ENCODE assay signal across 15 cellular contexts in genomic region chr22:35973388-35973787, GRCh38. TPM values are rescaled to one million over a fixed set of nuclear protein-coding genes. Genes with fewer than 3 reads are reported as not detected.
DNase-seq lines count a peak whose midpoint lies in the region; ATAC-seq and TF ChIP-seq lines count a peak whose summit lies in the region.
"Had no signal": no experiment of that assay in that cellular context is flagged by ENCODE, and none has a peak within 500 bp of the region (broad histone marks: within the 10 kb centered on the region; RNA-seq: fewer than 3 reads in every experiment).

No MANE protein-coding gene starts in this region.

- H3K27ac ChIP-seq in breast epithelium (peak overlapping the region; percentile 89 to 94), mammary epithelial cell (ENCODE audit: insufficient read depth, low read depth, low read length) (no peak overlapping the region), trophoblast cell (ENCODE audit: low read depth, low read length) (peak overlapping the region; percentile 46), urinary bladder (ENCODE audit: low read depth) (peak overlapping the region; percentile 71)
- H3K27ac ChIP-seq: colonic mucosa, neutrophil had no signal

- peak overlapping the region; percentile 45 for H4K91ac ChIP-seq in trophoblast cell (ENCODE audit: low read depth, low read length)

- peak overlapping the region; percentile 20 for H3K14ac ChIP-seq in trophoblast cell (ENCODE audit: low read length)

- peak overlapping the region; percentile 94 for H3K27ac Mint-ChIP-seq in glutamatergic neuron (ENCODE audit: unreplicated experiment)
- H3K27ac Mint-ChIP-seq: activated naive CD4-positive, alpha-beta T cell treated with anti-CD3 and anti-CD28 coated beads for 36 hours; stimulated activated naive B cell treated with anti-CD40 and anti-IgM and Interleukin-4, amounts not matched to agents 10 μg/mL and 1 μg/mL and 100 μg/mL, for 72 hours had no signal

- H3K4me3 ChIP-seq in breast epithelium = peak overlapping the region in 1 of 3 donors; percentile 21
- no peak overlapping the region for H3K4me3 ChIP-seq in mammary epithelial cell (replicated peaks in 1 of 3; ENCODE audit: insufficient read depth in 1 of 3, low read depth in 2 of 3, low read length in 3 of 3)
- H3K4me3 ChIP-seq in trophoblast cell (ENCODE audit: low read depth, low read length) = no peak overlapping the region
- H3K4me3 ChIP-seq in urinary bladder (ENCODE audit: low read depth, low read length) = no peak overlapping the region
- H3K4me3 ChIP-seq: colonic mucosa had no signal

- H3K36me3 ChIP-seq in breast epithelium (no peaks in the 10 kb centered on the region), mammary epithelial cell (ENCODE audit: insufficient read depth, low read length) (no peaks in the 10 kb centered on the region), trophoblast cell (ENCODE audit: control insufficient read depth in 1 of 2, insufficient read depth in 2 of 2, low read length in 2 of 2) (no peaks in the 10 kb centered on the region), urinary bladder (ENCODE audit: insufficient read depth) (no peaks in the 10 kb centered on the region)
- H3K36me3 ChIP-seq: colonic mucosa, neutrophil had no signal

- WGBS in mammary epithelial cell (ENCODE audit: low coverage, missing lambda C conversion rate) = 100% methylated on average over 1 of the region's 1 CpG
- WGBS in trophoblast cell (ENCODE audit: extremely low coverage, insufficient coverage, insufficient read length) = no CpG with 5 or more reads among the region's 1 CpG
- 94% methylated on average over 1 of the region's 1 CpG for WGBS in urinary bladder

- H3K4me2 ChIP-seq in mammary epithelial cell (ENCODE audit: insufficient read depth, low read depth, low read length) = no peak overlapping the region
- H3K4me2 ChIP-seq in trophoblast cell (ENCODE audit: low read length) = no peak overlapping the region

- no peak for ATAC-seq in HG03521 (IDR thresholded peaks at IDR 0.05; ENCODE audit: unreplicated experiment)
- ATAC-seq: stimulated activated naive B cell treated with anti-CD40 and anti-IgM and Interleukin-4, amounts not matched to agents 10 μg/mL and 1 μg/mL and 100 μg/mL, for 72 hours had no signal

- DNase-seq in breast epithelium (ENCODE audit: low spot score in 2 of 2) (no peak), mammary epithelial cell (no peak), glutamatergic neuron (no peak), trophoblast cell (peak; percentile 36 to 82), hepatic stellate cell (ENCODE audit: low spot score) (no peak), KBM-7 (no peak)
- DNase-seq: activated CD8-positive, alpha-beta memory T cell treated with anti-CD3 and anti-CD28 coated beads for 24 hours; activated naive CD4-positive, alpha-beta T cell treated with anti-CD3 and anti-CD28 coated beads for 36 hours; NCI-H1436 treated with DMSO at 0.1 percent for 48 hours; stimulated activated CD4-positive, alpha-beta T cell treated with anti-CD3 and anti-CD28 coated beads, Interleukin-4, amount 100 ng/mL, for 24 hours; stimulated activated naive B cell treated with anti-CD40 and anti-IgM and Interleukin-4, amounts not matched to agents 10 μg/mL and 1 μg/mL and 100 μg/mL, for 72 hours had no signal

- no peak overlapping the region for H3K4ac ChIP-seq in trophoblast cell (ENCODE audit: low read depth, low read length)

- H3K36me3 Mint-ChIP-seq in glutamatergic neuron (ENCODE audit: unreplicated experiment) = no peaks in the 10 kb centered on the region
- H3K36me3 Mint-ChIP-seq: stimulated activated naive B cell treated with anti-CD40 and anti-IgM and Interleukin-4, amounts not matched to agents 10 μg/mL and 1 μg/mL and 100 μg/mL, for 72 hours had no signal

- no peak overlapping the region for H2AK5ac ChIP-seq in trophoblast cell (ENCODE audit: low read length)

- H3K9ac ChIP-seq in mammary epithelial cell (ENCODE audit: insufficient read depth, low read length) (no peak overlapping the region), trophoblast cell (ENCODE audit: low read length) (no peak overlapping the region)

- CTCF ChIA-PET in mammary epithelial cell (lab: Charles Lee; ENCODE audit: low non-redundant PET) = no interaction called here

- no peak overlapping the region for H3K23ac ChIP-seq in trophoblast cell (ENCODE audit: low read length)

- peak overlapping the region; percentile 42 for H2BK5ac ChIP-seq in trophoblast cell (ENCODE audit: low read depth, low read length, poor library complexity)

- peaks cover 88% of the 10 kb centered on the region for H3K79me2 ChIP-seq in mammary epithelial cell (ENCODE audit: insufficient read depth, low read length)
- H3K79me2 ChIP-seq in trophoblast cell (ENCODE audit: control insufficient read depth, insufficient read depth, low read length, poor library complexity) = no peaks in the 10 kb centered on the region

- in situ Hi-C loops in mammary epithelial cell (cut with MboI; ENCODE audit: low sequenced_read_pairs in 2 of 2) (no loop called here), KBM-7 (cut with MboI; ENCODE audit: low pct_unique_long_range_greater_than_20kb, low sequenced_read_pairs) (no loop called here)

- no peak overlapping the region for H3K18ac ChIP-seq in trophoblast cell (ENCODE audit: low read length)

- H3K4me1 ChIP-seq in breast epithelium (peaks cover 18 to 19% of the 10 kb centered on the region in 2 donors), mammary epithelial cell (ENCODE audit: insufficient read depth, low read length) (peaks cover 21% of the 10 kb centered on the region), trophoblast cell (ENCODE audit: control insufficient read depth in 1 of 2, insufficient read depth in 2 of 2, low read length in 2 of 2) (peaks cover 4 to 20% of the 10 kb centered on the region in 2 experiments), urinary bladder (ENCODE audit: insufficient read depth) (peaks cover 3% of the 10 kb centered on the region)
- H3K4me1 ChIP-seq: colonic mucosa had no signal

- no peak overlapping the region for H3K4me3 Mint-ChIP-seq in glutamatergic neuron (ENCODE audit: unreplicated experiment)
- H3K4me3 Mint-ChIP-seq: activated naive CD4-positive, alpha-beta T cell treated with anti-CD3 and anti-CD28 coated beads for 36 hours; stimulated activated naive B cell treated with anti-CD40 and anti-IgM and Interleukin-4, amounts not matched to agents 10 μg/mL and 1 μg/mL and 100 μg/mL, for 72 hours had no signal

- no peaks in the 10 kb centered on the region for H3K27me3 ChIP-seq in breast epithelium
- H3K27me3 ChIP-seq in mammary epithelial cell (ENCODE audit: insufficient read depth, low read length) = no peaks in the 10 kb centered on the region
- H3K27me3 ChIP-seq in trophoblast cell (ENCODE audit: insufficient read depth, low read length) = no peaks in the 10 kb centered on the region
- H3K27me3 ChIP-seq: colonic mucosa, neutrophil had no signal

- H3K4me1 Mint-ChIP-seq in glutamatergic neuron (ENCODE audit: low read depth, unreplicated experiment) = peaks cover 37% of the 10 kb centered on the region

- no peak overlapping the region for H4K8ac ChIP-seq in trophoblast cell (ENCODE audit: low read depth, low read length)

- TF ChIP-seq CTCF in breast epithelium (IDR thresholded peaks at IDR 0.05) (no peak), mammary epithelial cell (conservative IDR thresholded peaks at IDR 0.05 in 1 of 2, IDR thresholded peaks at IDR 0.05 in 1 of 2; ENCODE audit: extremely low read depth in 1 of 2, insufficient read depth in 1 of 2, low read depth in 1 of 2, low read length in 2 of 2) (no peak), glutamatergic neuron (IDR thresholded peaks at IDR 0.05; ENCODE audit: partially characterized antibody, unreplicated experiment) (no peak)

- intact Hi-C loops in breast epithelium (cut with DNase I; ENCODE audit: low total_unique reads) = no loop called here
- intact Hi-C loops in mammary epithelial cell (cut with micrococcal nuclease) = no loop called here

- H3K27me3 Mint-ChIP-seq in glutamatergic neuron (ENCODE audit: unreplicated experiment) = peaks cover 2% of the 10 kb centered on the region

- no peak for TF ChIP-seq POLR2A in breast epithelium (IDR thresholded peaks at IDR 0.05)

- BruUV-seq in mammary epithelial cell (replicated peaks; lab: Mats Ljungman, UMichigan) = no TSS peak

- H2AFZ ChIP-seq in mammary epithelial cell (ENCODE audit: low read depth, low read length) (no peak overlapping the region), trophoblast cell (ENCODE audit: insufficient read depth, low read length, poor library complexity) (no peak overlapping the region)

- H2BK120ac ChIP-seq in trophoblast cell (ENCODE audit: insufficient read depth, low read length, poor library complexity) = no peak overlapping the region

- no peak overlapping the region for H4K12ac ChIP-seq in trophoblast cell (ENCODE audit: low read depth, low read length)

- peak overlapping the region; percentile 37 for H2BK12ac ChIP-seq in trophoblast cell (ENCODE audit: low read length)

- dilution Hi-C loops in mammary epithelial cell (cut with HindIII; ENCODE audit: low sequenced_read_pairs) = no loop called here

- H3K79me1 ChIP-seq in trophoblast cell (ENCODE audit: low read length) = peaks cover 3% of the 10 kb centered on the region

- H4K20me1 ChIP-seq in mammary epithelial cell (ENCODE audit: insufficient read depth, low read length) = no peaks in the 10 kb centered on the region

- no peaks in the 10 kb centered on the region for H3K9me3 Mint-ChIP-seq in glutamatergic neuron (ENCODE audit: unreplicated experiment)
- H3K9me3 Mint-ChIP-seq: activated naive CD4-positive, alpha-beta T cell treated with anti-CD3 and anti-CD28 coated beads for 36 hours; stimulated activated naive B cell treated with anti-CD40 and anti-IgM and Interleukin-4, amounts not matched to agents 10 μg/mL and 1 μg/mL and 100 μg/mL, for 72 hours had no signal

- H3K9me3 ChIP-seq in breast epithelium (no peaks in the 10 kb centered on the region), mammary epithelial cell (replicated peaks; ENCODE audit: insufficient read depth, low read length) (no peaks in the 10 kb centered on the region), trophoblast cell (ENCODE audit: insufficient read depth, low read depth, low read length) (no peaks in the 10 kb centered on the region)
- H3K9me3 ChIP-seq: colonic mucosa, neutrophil had no signal

RNA-seq across cellular contexts. Expression of gene RBFOX2, which starts 55.2 kb away (rescaled TPM):
- total RNA-seq in breast epithelium = 10 to 100 TPM; 63.4 to 97.3 (median 85.5) TPM
- total RNA-seq in mammary epithelial cell = 100 to 1,000 TPM; 126 to 137 TPM
- 107 TPM for polyA plus RNA-seq in mammary epithelial cell
- polyA minus RNA-seq in mammary epithelial cell = 138 TPM
- total RNA-seq in glutamatergic neuron (ENCODE audit: unreplicated experiment) = 380 TPM
- polyA plus RNA-seq in trophoblast cell (2013) = 91.2 and 98.7 TPM in 2 replicates
- total RNA-seq in urinary bladder = 278 TPM
- 86.5 TPM for polyA plus RNA-seq in urinary bladder

Comparison
In these comparisons a context has a peak if more than half of its experiments do, and no peak if none do; other contexts are left out.
1. DNase-seq: peak in trophoblast cell (2 of 2); none in breast epithelium (0 of 2), mammary epithelial cell (single experiment), glutamatergic neuron (single experiment), hepatic stellate cell (single experiment) and KBM-7 (single experiment).